Comparison of ENCODE assay signal across 34 cellular contexts in genomic region chr16:88631920-88632586, GRCh38. TPM values are rescaled to one million over a fixed set of nuclear protein-coding genes. Genes with fewer than 3 reads are reported as not detected.
DNase-seq lines count a peak whose midpoint lies in the region; ATAC-seq and TF ChIP-seq lines count a peak whose summit lies in the region.
"Had no signal": no experiment of that assay in that cellular context is flagged by ENCODE, and none has a peak within 500 bp of the region (broad histone marks: within the 10 kb centered on the region; RNA-seq: fewer than 3 reads in every experiment).

No MANE protein-coding gene starts in this region.

- H3K4me1 Mint-ChIP-seq in central memory CD8-positive, alpha-beta T cell = peaks cover 14% of the 10 kb centered on the region
- H3K4me1 Mint-ChIP-seq: endodermal cell had no signal

- no peaks in the 10 kb centered on the region for H3K9me3 Mint-ChIP-seq in central memory CD8-positive, alpha-beta T cell
- H3K9me3 Mint-ChIP-seq: activated T-cell treated with anti-CD3 and anti-CD28 coated beads, Interleukin-2, amount 50 U/mL, for 4 hours; endodermal cell; HFFc6 had no signal

- no peaks in the 10 kb centered on the region for H3K27me3 Mint-ChIP-seq in central memory CD8-positive, alpha-beta T cell

- H3K9me3 ChIP-seq in left ventricle myocardium inferior (replicated peaks) (no peaks in the 10 kb centered on the region), ovary (no peaks in the 10 kb centered on the region)
- H3K9me3 ChIP-seq: A549, neutrophil, prostate gland, stomach had no signal

- no peak for TF ChIP-seq EP300 in ovary (IDR thresholded peaks at IDR 0.05)

- no peak for DNase-seq in left ventricle myocardium inferior
- no peak for DNase-seq in Right ventricle myocardium superior
- no peak for DNase-seq in central memory CD8-positive, alpha-beta T cell (ENCODE audit: low spot score in 2 of 2)
- no peak for DNase-seq in SKM-1 (lab: John Stamatoyannopoulos, UW; ENCODE audit: unreplicated experiment)
- DNase-seq in ovary = no peak
- no peak for DNase-seq in DMS79 treated with DMSO at 0.1 percent for 48 hours (lab: John Stamatoyannopoulos, UW)
- DNase-seq: activated CD4-positive, alpha-beta T cell treated with anti-CD3 and anti-CD28 coated beads, Interleukin-2, amount 50 U/mL, for 1 hour; activated CD8-positive, alpha-beta memory T cell treated with anti-CD3 and anti-CD28 coated beads, Interleukin-2, amount 10 ng/mL, durations not matched to agents 7 days and 5 days; activated gamma-delta T cell; activated T-cell treated with anti-CD3 and anti-CD28 coated beads, Interleukin-2, amount 50 U/mL, for 4 hours; endodermal cell; GOT3; head of caudate nucleus; HFFc6; islet precursor cell; left ventricle myocardium superior; NCI-H1048; NCI-H2107; NCI-H345; NCI-H69; SHP77; stomach; SW 1271; T1000 had no signal

- peaks cover 45% of the 10 kb centered on the region for H3K36me3 Mint-ChIP-seq in central memory CD8-positive, alpha-beta T cell (ENCODE audit: insufficient read depth)

- H3K27me3 ChIP-seq in left ventricle myocardium inferior (ENCODE audit: low read depth) (peaks cover 24% of the 10 kb centered on the region), ovary (no peaks in the 10 kb centered on the region)

- H3K4me1 ChIP-seq in left ventricle myocardium inferior = peaks cover 48% of the 10 kb centered on the region
- H3K4me1 ChIP-seq in ovary (ENCODE audit: insufficient read depth) = no peaks in the 10 kb centered on the region
- H3K4me1 ChIP-seq: A549, prostate gland had no signal

- no peak for ATAC-seq in Right ventricle myocardium superior (ENCODE audit: poor library complexity)
- ATAC-seq in central memory CD8-positive, alpha-beta T cell (replicated peaks; ENCODE audit: extremely low read depth, poor library complexity, severe bottlenecking) = no peak
- ATAC-seq: A549; activated CD8-positive, alpha-beta memory T cell treated with anti-CD3 and anti-CD28 coated beads, Interleukin-2, amount 10 ng/mL, durations not matched to agents 7 days and 5 days; activated T-cell treated with anti-CD3 and anti-CD28 coated beads, Interleukin-2, amount 50 U/mL, for 4 hours; esophagus mucosa; left ventricle myocardium superior; sciatic nerve had no signal

- TF ChIP-seq CTCF in left ventricle myocardium inferior (IDR thresholded peaks at IDR 0.05; ENCODE audit: borderline replicate concordance) (no peak), ovary (IDR thresholded peaks at IDR 0.05) (no peak)

- intact Hi-C loops in left ventricle myocardium inferior (cut with micrococcal nuclease) (no loop called here), Right ventricle myocardium superior (cut with DNase I) (no loop called here), ovary (cut with DNase I) (no loop called here)

- peaks cover 44% of the 10 kb centered on the region for H3K36me3 ChIP-seq in left ventricle myocardium inferior
- no peaks in the 10 kb centered on the region for H3K36me3 ChIP-seq in ovary

- 80 to 90% (median 83%) methylated on average over 27 to 30 of the region's 30 CpGs for WGBS in ovary, 3 donors

- H3K27ac ChIP-seq in left ventricle myocardium inferior (replicated peaks) (peak overlapping the region; percentile 71), ovary (no peak overlapping the region)
- H3K27ac ChIP-seq: A549, coronary artery, neutrophil, prostate gland, stomach, VCaP had no signal

- peak overlapping the region; percentile 13 for H3K4me3 Mint-ChIP-seq in central memory CD8-positive, alpha-beta T cell
- H3K4me3 Mint-ChIP-seq: activated CD8-positive, alpha-beta memory T cell treated with anti-CD3 and anti-CD28 coated beads, Interleukin-2, amount 10 ng/mL, durations not matched to agents 7 days and 5 days; activated T-cell treated with anti-CD3 and anti-CD28 coated beads, Interleukin-2, amount 50 U/mL, for 4 hours; endodermal cell; HFFc6 had no signal

- H3K27ac Mint-ChIP-seq in central memory CD8-positive, alpha-beta T cell (ENCODE audit: low read depth) = peak overlapping the region; percentile 74
- H3K27ac Mint-ChIP-seq: activated CD8-positive, alpha-beta memory T cell treated with anti-CD3 and anti-CD28 coated beads, Interleukin-2, amount 10 ng/mL, durations not matched to agents 7 days and 5 days; endodermal cell; HFFc6 had no signal

- no peak for TF ChIP-seq POLR2A in ovary (IDR thresholded peaks at IDR 0.05)

- H3K4me3 ChIP-seq in left ventricle myocardium inferior = no peak overlapping the region
- no peak overlapping the region for H3K4me3 ChIP-seq in ovary
- H3K4me3 ChIP-seq: A549, coronary artery, prostate gland, stomach had no signal

RNA-seq across cellular contexts. Expression of gene IL17C, which starts 6.3 kb away (rescaled TPM):
- total RNA-seq in left ventricle myocardium inferior (not detected), Right ventricle myocardium superior (not detected), ovary (not detected)
- polyA plus RNA-seq in ovary = not detected
- total RNA-seq: activated T-cell treated with anti-CD3 and anti-CD28 coated beads, Interleukin-2, amount 50 U/mL, for 4 hours; cardiac septum; endodermal cell; esophagus mucosa; fibroblast of villous mesenchyme; HFFc6; left ventricle myocardium superior; mesenteric fat pad; sciatic nerve had no signal
- polyA plus RNA-seq: A549 had no signal

RNA-seq across cellular contexts. Expression of gene CYBA, which starts 18.8 kb away (rescaled TPM):
- 42.6 TPM for total RNA-seq in left ventricle myocardium inferior
- 53.7 TPM for total RNA-seq in Right ventricle myocardium superior
- 100 to 1,000 TPM in 1 of 7 donors, 10 to 100 TPM in 6; 17.5 to 244 (median 63.0) TPM for total RNA-seq in ovary
- 10 to 100 TPM in 1 of 2 donors, 1 to 10 TPM in 1; 6.5 to 51.5 TPM for polyA plus RNA-seq in ovary

RNA-seq across cellular contexts. Expression of gene MVD, which starts 30.8 kb away (rescaled TPM):
- total RNA-seq in left ventricle myocardium inferior = 25.3 TPM
- total RNA-seq in Right ventricle myocardium superior = 21.9 TPM
- total RNA-seq in ovary = 100 to 1,000 TPM in 1 of 7 donors, 10 to 100 TPM in 5, 1 to 10 TPM in 1; 9.1 to 135 (median 20.9) TPM
- 10 to 100 TPM in 1 of 2 donors, 1 to 10 TPM in 1; 9.2 to 22.6 TPM for polyA plus RNA-seq in ovary

RNA-seq across cellular contexts. Expression of gene SNAI3, which starts 54.3 kb away (rescaled TPM):
- total RNA-seq in left ventricle myocardium inferior (3.1 TPM), Right ventricle myocardium superior (3.0 TPM), ovary (1 to 10 TPM in 1 of 7 donors, under 1 TPM in 3, not detected in 3; 0.12 to 1.0 (median 0.25) TPM)
- under 1 TPM in 1 of 2 donors, not detected in 1; 0.28 TPM for polyA plus RNA-seq in ovary
- total RNA-seq: fibroblast of villous mesenchyme, HFFc6 had no signal
- polyA plus RNA-seq: A549 had no signal
